Comparison of ENCODE assay signal across 8 cellular contexts in genomic region chr5:80871541-80871961, GRCh38.
DNase-seq lines count a peak whose midpoint lies in the region; ATAC-seq and TF ChIP-seq lines count a peak whose summit lies in the region.

No MANE protein-coding gene starts in this region.

- H3K9ac ChIP-seq in trophoblast cell (ENCODE audit: low read length): no peak overlapping the region

- no peaks in the 10 kb centered on the region for H3K79me2 ChIP-seq in trophoblast cell (ENCODE audit: control insufficient read depth, insufficient read depth, low read length, poor library complexity)
- H3K79me2 ChIP-seq in OCI-LY7 (ENCODE audit: insufficient read depth, low read depth, low read length): no peaks in the 10 kb centered on the region

- BruUV-seq in OCI-LY7 (replicated peaks; lab: Mats Ljungman, UMichigan): no TSS peak

- peak; percentile 74 for DNase-seq in Daoy (ENCODE audit: low read depth)
- peak; percentile 91 for DNase-seq in M059J (ENCODE audit: low read depth)
- DNase-seq in astrocyte of the cerebellum (ENCODE audit: low read depth): peak; percentile 11
- peak; percentile 15 to 74 for DNase-seq in trophoblast cell
- no peak for DNase-seq in activated gamma-delta T cell treated with Interleukin-2 at 50 U/mL for 16 hours
- no peak for DNase-seq in transverse colon
- DNase-seq in OCI-LY7 (ENCODE audit: low spot score): no peak

- H3K4me3 ChIP-seq in astrocyte of the cerebellum (ENCODE audit: low read depth, low read length): no peak overlapping the region
- no peak overlapping the region for H3K4me3 ChIP-seq in trophoblast cell (ENCODE audit: low read depth, low read length)
- H3K4me3 ChIP-seq in transverse colon: no peak overlapping the region
- no peak overlapping the region for H3K4me3 ChIP-seq in OCI-LY7 (ENCODE audit: low read depth, low read length, poor library complexity, severe bottlenecking)

- H4K12ac ChIP-seq in trophoblast cell (ENCODE audit: low read depth, low read length): no peak overlapping the region

- H3K79me1 ChIP-seq in trophoblast cell (ENCODE audit: low read length): peaks cover 3% of the 10 kb centered on the region

- ATAC-seq in GM21526 (IDR thresholded peaks at IDR 0.05; ENCODE audit: low FRiP score, unreplicated experiment): no peak

- H3K18ac ChIP-seq in trophoblast cell (ENCODE audit: low read length): peak overlapping the region; percentile 32

- peak overlapping the region; percentile 68 for H2BK12ac ChIP-seq in trophoblast cell (ENCODE audit: low read length)

- WGBS in trophoblast cell (ENCODE audit: extremely low coverage, insufficient coverage, insufficient read length): no CpG with 5 or more reads among the region's 4 CpGs
- 58 to 84% methylated on average over 2 to 4 of the region's 4 CpGs for WGBS in transverse colon (ENCODE audit: low coverage in 1 of 2), 2 donors

- no peaks in the 10 kb centered on the region for H4K20me1 ChIP-seq in OCI-LY7 (ENCODE audit: insufficient read depth, low read length)

- no peak overlapping the region for H2AK5ac ChIP-seq in trophoblast cell (ENCODE audit: low read length)

- H3K9me3 ChIP-seq in trophoblast cell (ENCODE audit: insufficient read depth, low read depth, low read length) (no peaks in the 10 kb centered on the region), transverse colon (no peaks in the 10 kb centered on the region), OCI-LY7 (ENCODE audit: low read length) (no peaks in the 10 kb centered on the region)

- in situ Hi-C loops in astrocyte of the cerebellum (cut with HindIII; ENCODE audit: low sequenced_read_pairs) (no loop called here), transverse colon (cut with MboI; ENCODE audit: low pct_ligation_motif_present in 1 of 4, low pct_unique_long_range_greater_than_20kb in 1 of 4, low sequenced_read_pairs in 3 of 4) (no loop called here)

- H3K27ac ChIP-seq in trophoblast cell (ENCODE audit: low read depth, low read length): peak overlapping the region; percentile 36
- H3K27ac ChIP-seq in transverse colon: no peak overlapping the region
- no peak overlapping the region for H3K27ac ChIP-seq in OCI-LY7 (ENCODE audit: low read depth, low read length, poor library complexity, severe bottlenecking)

- TF ChIP-seq EP300 in transverse colon (IDR thresholded peaks at IDR 0.05; ENCODE audit: low read depth): no peak

- H4K91ac ChIP-seq in trophoblast cell (ENCODE audit: low read depth, low read length): peak overlapping the region; percentile 56

- H3K9me2 ChIP-seq in OCI-LY7 (ENCODE audit: insufficient read depth, low read length): no peaks in the 10 kb centered on the region

- H3K4me2 ChIP-seq in trophoblast cell (ENCODE audit: low read length): no peak overlapping the region
- H3K4me2 ChIP-seq in OCI-LY7 (ENCODE audit: low read length): no peak overlapping the region

- no peak overlapping the region for H2BK120ac ChIP-seq in trophoblast cell (ENCODE audit: insufficient read depth, low read length, poor library complexity)

- POLR2A ChIA-PET in OCI-LY7 (lab: Charles Lee): no interaction called here

- H3K27me3 ChIP-seq in trophoblast cell (ENCODE audit: insufficient read depth, low read length): no peaks in the 10 kb centered on the region
- H3K27me3 ChIP-seq in transverse colon: no peaks in the 10 kb centered on the region

- CTCF ChIA-PET in OCI-LY7 (lab: Charles Lee; ENCODE audit: unreplicated experiment): no interaction called here

- no peak for TF ChIP-seq CTCF in astrocyte of the cerebellum (IDR thresholded peaks at IDR 0.05; ENCODE audit: low read depth, low read length, missing control alignments)
- no peak for TF ChIP-seq CTCF in transverse colon (IDR thresholded peaks at IDR 0.05)
- no peak for TF ChIP-seq CTCF in OCI-LY7 (conservative IDR thresholded peaks at IDR 0.05; ENCODE audit: low read length)

- H4K8ac ChIP-seq in trophoblast cell (ENCODE audit: low read depth, low read length): no peak overlapping the region

- intact Hi-C loops in transverse colon (cut with DNase I; ENCODE audit: low total_unique reads): no loop called here
- intact Hi-C loops in OCI-LY7 (cut with micrococcal nuclease; ENCODE audit: unreplicated experiment): no loop called here

- H3K23ac ChIP-seq in trophoblast cell (ENCODE audit: low read length): no peak overlapping the region

- H3K4ac ChIP-seq in trophoblast cell (ENCODE audit: low read depth, low read length): no peak overlapping the region

- H2AFZ ChIP-seq in trophoblast cell (ENCODE audit: insufficient read depth, low read length, poor library complexity) (no peak overlapping the region), OCI-LY7 (ENCODE audit: low read length) (no peak overlapping the region)

- peak overlapping the region; percentile 37 for H2BK5ac ChIP-seq in trophoblast cell (ENCODE audit: low read depth, low read length, poor library complexity)

- no peak for TF ChIP-seq POLR2A in transverse colon (IDR thresholded peaks at IDR 0.05)

- H3K36me3 ChIP-seq in trophoblast cell (ENCODE audit: control insufficient read depth in 1 of 2, insufficient read depth in 2 of 2, low read length in 2 of 2): peaks cover 0 to 2% of the 10 kb centered on the region in 2 experiments
- peaks cover 0 to 10% (median 2%) of the 10 kb centered on the region in 4 donors for H3K36me3 ChIP-seq in transverse colon
- H3K36me3 ChIP-seq in OCI-LY7 (ENCODE audit: insufficient read depth, low read length): peaks cover 82% of the 10 kb centered on the region

- H3K14ac ChIP-seq in trophoblast cell (ENCODE audit: low read length): no peak overlapping the region

- peaks cover 6 to 9% of the 10 kb centered on the region in 2 experiments for H3K4me1 ChIP-seq in trophoblast cell (ENCODE audit: control insufficient read depth in 1 of 2, insufficient read depth in 2 of 2, low read length in 2 of 2)
- no peaks in the 10 kb centered on the region for H3K4me1 ChIP-seq in transverse colon
- H3K4me1 ChIP-seq in OCI-LY7 (ENCODE audit: insufficient read depth, low read length, poor library complexity, severe bottlenecking): no peaks in the 10 kb centered on the region

Comparison
In these comparisons a context has a peak if more than half of its experiments do, and no peak if none do; other contexts are left out.
1. DNase-seq: peak in Daoy (single experiment), M059J (single experiment), astrocyte of the cerebellum (single experiment) and trophoblast cell (2 of 2); none in activated gamma-delta T cell treated with Interleukin-2 at 50 U/mL for 16 hours (single experiment), transverse colon (single experiment) and OCI-LY7 (single experiment).